18 cellular contexts compared by ENCODE assay signal in the genomic region with DNA sequence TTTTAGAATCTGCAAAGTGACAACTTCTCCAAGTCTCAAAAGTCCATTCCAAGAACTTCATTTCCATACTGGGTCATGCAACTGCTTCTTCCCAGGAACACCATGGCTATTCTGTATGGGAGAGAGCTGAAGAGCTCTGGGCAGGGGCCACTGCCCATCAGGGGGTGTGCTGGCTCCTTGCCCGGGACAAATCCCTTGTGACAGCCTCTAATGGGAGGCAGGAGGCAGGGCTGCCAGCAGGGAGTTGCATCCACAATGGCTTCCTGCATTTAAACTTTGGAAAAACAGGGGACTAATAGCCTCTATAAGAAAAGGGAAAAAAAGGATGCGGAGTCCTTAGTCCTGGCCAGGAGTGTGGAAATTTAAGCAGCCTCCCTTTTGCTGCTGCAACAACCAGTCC.
"Had no signal": no experiment of that assay in that cellular context is flagged by ENCODE, and none has a peak within 500 bp of the region (broad histone marks: within the 10 kb centered on the region; RNA-seq: fewer than 3 reads in every experiment).

No MANE protein-coding gene starts in this region.

- H3K27ac Mint-ChIP-seq: activated CD8-positive, alpha-beta memory T cell treated with anti-CD3 and anti-CD28 coated beads, Interleukin-2, amount 10 ng/mL, durations not matched to agents 7 days and 5 days; activated naive CD8-positive, alpha-beta T cell; activated T-cell treated with anti-CD3 and anti-CD28 coated beads, Interleukin-2, amount 50 U/mL, for 24 hours; nephron progenitor cell; stimulated activated naive CD8-positive, alpha-beta T cell treated with anti-CD3 and anti-CD28 coated beads, Interleukin-15, Interleukin-2, amounts not matched to agents 100 ng/mL and 50 ng/mL, for 24 hours had no signal

- H3K9me3 Mint-ChIP-seq: activated T-cell treated with anti-CD3 and anti-CD28 coated beads, Interleukin-2, amount 50 U/mL, for 24 hours; nephron progenitor cell; stimulated activated naive CD8-positive, alpha-beta T cell treated with anti-CD3 and anti-CD28 coated beads, Interleukin-15, Interleukin-2, amounts not matched to agents 100 ng/mL and 50 ng/mL, for 24 hours had no signal

- H3K36me3 ChIP-seq: esophagus squamous epithelium, heart left ventricle, left ventricle myocardium inferior, pancreas had no signal

- H3K4me3 Mint-ChIP-seq: activated CD8-positive, alpha-beta memory T cell treated with anti-CD3 and anti-CD28 coated beads, Interleukin-2, amount 10 ng/mL, durations not matched to agents 7 days and 5 days; activated naive CD8-positive, alpha-beta T cell; activated T-cell treated with anti-CD3 and anti-CD28 coated beads, Interleukin-2, amount 50 U/mL, for 24 hours; nephron progenitor cell; stimulated activated naive CD8-positive, alpha-beta T cell treated with anti-CD3 and anti-CD28 coated beads, Interleukin-15, Interleukin-2, amounts not matched to agents 100 ng/mL and 50 ng/mL, for 24 hours had no signal

- H3K4me3 ChIP-seq: esophagus squamous epithelium, heart left ventricle, left ventricle myocardium inferior, pancreas had no signal

- H3K4me1 ChIP-seq: heart left ventricle, left ventricle myocardium inferior had no signal

- H3K27ac ChIP-seq: esophagus squamous epithelium, heart left ventricle, left ventricle myocardium inferior, pancreas had no signal

- H3K27me3 ChIP-seq: esophagus squamous epithelium, heart left ventricle, pancreas had no signal

- H3K9me3 ChIP-seq: esophagus squamous epithelium, heart left ventricle, left ventricle myocardium inferior, pancreas had no signal

- H3K4me1 Mint-ChIP-seq: activated CD8-positive, alpha-beta memory T cell treated with anti-CD3 and anti-CD28 coated beads, Interleukin-2, amount 10 ng/mL, durations not matched to agents 7 days and 5 days had no signal

- DNase-seq: activated CD4-positive, alpha-beta T cell treated with anti-CD3 and anti-CD28 coated beads, Interleukin-2, amount 50 U/mL, for 4 hours; activated CD4-positive, CD25-positive, alpha-beta regulatory T cell treated with anti-CD3 and anti-CD28 coated beads, Interleukin-2, amount 50 U/mL, for 72 hours; activated CD8-positive, alpha-beta memory T cell treated with anti-CD3 and anti-CD28 coated beads, Interleukin-2, amount 10 ng/mL, durations not matched to agents 7 days and 5 days; activated effector memory CD4-positive, alpha-beta T cell treated with anti-CD3 and anti-CD28 coated beads, Interleukin-2, amount 50 U/mL, for 16 hours; activated T-cell treated with anti-CD3 and anti-CD28 coated beads, Interleukin-2, amount 50 U/mL, for 24 hours; esophagus squamous epithelium; foreskin fibroblast; heart left ventricle; islet precursor cell; left ventricle myocardium inferior; mesendoderm; nephron progenitor cell; pancreas; stimulated activated CD4-positive, alpha-beta T cell treated with anti-CD3 and anti-CD28 coated beads, Interleukin-15, amount 100 ng/mL, for 24 hours; stimulated activated CD4-positive, alpha-beta T cell treated with anti-CD3 and anti-CD28 coated beads, Interleukin-4, amount 100 ng/mL, for 24 hours; T-helper 9 cell had no signal

- H3K36me3 Mint-ChIP-seq: activated CD8-positive, alpha-beta memory T cell treated with anti-CD3 and anti-CD28 coated beads, Interleukin-2, amount 10 ng/mL, durations not matched to agents 7 days and 5 days; activated naive CD8-positive, alpha-beta T cell had no signal
